In the genomic region with DNA sequence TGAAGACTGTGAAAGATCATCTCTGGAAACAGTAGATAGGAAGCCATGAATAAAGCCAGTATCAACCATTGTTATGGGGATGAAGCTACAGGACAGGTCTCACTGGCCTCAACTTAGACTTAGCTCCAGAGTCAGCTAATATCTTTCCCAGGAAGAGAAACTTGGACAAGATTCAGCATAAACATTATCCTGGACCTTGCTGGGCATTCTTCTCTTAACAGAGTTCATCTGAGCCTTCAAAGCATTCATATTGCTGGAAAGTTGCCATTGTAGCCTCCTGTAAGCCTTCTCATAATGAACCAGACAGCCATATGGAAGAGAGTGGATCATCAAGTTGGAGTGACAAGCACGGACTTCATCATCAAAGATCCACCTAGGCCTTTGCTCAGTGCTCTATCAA, we compare ENCODE assay signal across 21 cellular contexts.
DNase-seq lines count a peak whose midpoint lies in the region; ATAC-seq and TF ChIP-seq lines count a peak whose summit lies in the region.
"Had no signal": no experiment of that assay in that cellular context is flagged by ENCODE, and none has a peak within 500 bp of the region (broad histone marks: within the 10 kb centered on the region; RNA-seq: fewer than 3 reads in every experiment).

No MANE protein-coding gene starts in this region.

- no peaks in the 10 kb centered on the region for H3K79me1 ChIP-seq in mesenchymal stem cell (replicated peaks; ENCODE audit: low read length, poor library complexity, severe bottlenecking)

- H3K18ac ChIP-seq in mesenchymal stem cell (ENCODE audit: low read depth in 1 of 2, low read length in 2 of 2) = no peak overlapping the region

- H2AK5ac ChIP-seq in mesenchymal stem cell (ENCODE audit: low read length, severe bottlenecking) = peak overlapping the region; percentile 15

- no peak overlapping the region for H2BK5ac ChIP-seq in mesenchymal stem cell (ENCODE audit: low read depth, low read length, poor library complexity, severe bottlenecking)

- H2BK15ac ChIP-seq in mesenchymal stem cell (ENCODE audit: low read depth, poor library complexity, severe bottlenecking) = no peak overlapping the region

- no peak overlapping the region for H3K14ac ChIP-seq in mesenchymal stem cell (ENCODE audit: low read length in 2 of 2)

- no peak overlapping the region for H4K8ac ChIP-seq in mesenchymal stem cell (ENCODE audit: low read length)

- H3K4me1 ChIP-seq in mesenchymal stem cell (ENCODE audit: control insufficient read depth, insufficient read depth, low read depth, low read length) = peaks cover 5% of the 10 kb centered on the region

- H3K9me3 ChIP-seq in AG04450 (ENCODE audit: control insufficient read depth, insufficient read depth, low read length) = no peaks in the 10 kb centered on the region
- H3K9me3 ChIP-seq in mesenchymal stem cell (ENCODE audit: control insufficient read depth, low read length) = no peaks in the 10 kb centered on the region
- H3K9me3 ChIP-seq: esophagus squamous epithelium had no signal

- no peaks in the 10 kb centered on the region for H3K36me3 ChIP-seq in mesenchymal stem cell (ENCODE audit: control insufficient read depth in 1 of 2, insufficient read depth in 2 of 2, low read depth in 1 of 2, low read length in 2 of 2)
- H3K36me3 ChIP-seq: esophagus squamous epithelium had no signal

- WGBS in mesenchymal stem cell = 100% methylated on average over 1 of the region's 1 CpG

- H3K9ac ChIP-seq in mesenchymal stem cell (ENCODE audit: low read length) = no peak overlapping the region

- H2AFZ ChIP-seq in mesenchymal stem cell (ENCODE audit: low read depth, low read length) = no peak overlapping the region

- no peak overlapping the region for H2BK12ac ChIP-seq in mesenchymal stem cell (ENCODE audit: low read length in 2 of 2)

- ATAC-seq in left colon = no peak
- ATAC-seq in GM18858 (IDR thresholded peaks at IDR 0.05; ENCODE audit: unreplicated experiment) = no peak
- ATAC-seq: activated CD8-positive, alpha-beta T cell treated with anti-CD3 and anti-CD28 coated beads for 36 hours; activated naive CD4-positive, alpha-beta T cell treated with anti-CD3 and anti-CD28 coated beads, Interleukin-2, amount 50 U/mL, for 72 hours; stimulated activated naive CD8-positive, alpha-beta T cell treated with anti-CD3 and anti-CD28 coated beads, Interleukin-15, amount 100 ng/mL, for 72 hours; WTC11 had no signal

- H3K27me3 ChIP-seq in AG04450 (ENCODE audit: control insufficient read depth, insufficient read depth, low read length) (no peaks in the 10 kb centered on the region), mesenchymal stem cell (ENCODE audit: control insufficient read depth in 1 of 2, insufficient read depth in 1 of 2, low read length in 2 of 2) (no peaks in the 10 kb centered on the region)
- H3K27me3 ChIP-seq: esophagus squamous epithelium had no signal

- no peak for TF ChIP-seq CTCF in AG04450 (IDR thresholded peaks at IDR 0.05; ENCODE audit: low read depth, low read length)
- TF ChIP-seq CTCF in choroid plexus epithelial cell (conservative IDR thresholded peaks at IDR 0.05; ENCODE audit: low read depth, low read length) = no peak

- H4K91ac ChIP-seq in mesenchymal stem cell (ENCODE audit: low read length) = no peak overlapping the region

- intact Hi-C loops in left colon (cut with DNase I, micrococcal nuclease) = no loop called here
- intact Hi-C loops in posterior vena cava (cut with DNase I) = no loop called here

- H3K4me3 ChIP-seq in AG04450 (ENCODE audit: low read depth, low read length) (no peak overlapping the region), choroid plexus epithelial cell (ENCODE audit: low read depth, low read length) (no peak overlapping the region), mesenchymal stem cell (ENCODE audit: insufficient read depth in 1 of 2, low read depth in 1 of 2, low read length in 2 of 2) (no peak overlapping the region)
- H3K4me3 ChIP-seq: esophagus squamous epithelium had no signal

- H3K4ac ChIP-seq in mesenchymal stem cell (ENCODE audit: low read depth in 1 of 2, low read length in 2 of 2) = peak overlapping the region in 1 of 2 experiments; percentile 11

- CTCF ChIA-PET in AG04450 (lab: Charles Lee) = no interaction called here

- H3K27ac ChIP-seq in AG04450 (ENCODE audit: low read depth, low read length) (peak overlapping the region; percentile 22), mesenchymal stem cell (ENCODE audit: low read length, poor library complexity, severe bottlenecking) (no peak overlapping the region)
- H3K27ac ChIP-seq: esophagus squamous epithelium had no signal

- no peak overlapping the region for H3K23ac ChIP-seq in mesenchymal stem cell (ENCODE audit: low read length in 2 of 2)

- DNase-seq in AG04450 (ENCODE audit: low read depth, low spot score) (no peak), M059J (ENCODE audit: low read depth) (peak; percentile 81), choroid plexus epithelial cell (ENCODE audit: low read depth) (peak; percentile 62), mesenchymal stem cell (no peak), left colon (no peak), posterior vena cava (ENCODE audit: low spot score) (no peak)
- no peak for DNase-seq in activated naive CD4-positive, alpha-beta T cell treated with Interleukin-2 at 50 U/mL for 16 hours
- DNase-seq: activated CD8-positive, alpha-beta T cell treated with anti-CD3 and anti-CD28 coated beads for 36 hours; activated T-cell treated with anti-CD3 and anti-CD28 coated beads, Interleukin-2, amount 50 U/mL, for 24 hours; esophagus squamous epithelium; HCEC 1CT; hippocampal formation; kidney glomerular epithelial cell; NCI-H2107; NCI-H69; retina; SIG-M5; stimulated activated naive CD8-positive, alpha-beta T cell treated with anti-CD3 and anti-CD28 coated beads, Interleukin-15, amount 100 ng/mL, for 72 hours had no signal

- no peak overlapping the region for H2BK120ac ChIP-seq in mesenchymal stem cell (ENCODE audit: low read depth, low read length)

- POLR2A ChIA-PET in AG04450 (lab: Yijun Ruan, JAX) = interaction anchor here (0.5 to 0.9 kb wide), 2 partner anchors 86 to 386 kb away, joined by 3 read pairs; a partner anchor contains a TSS

- H3K4me2 ChIP-seq in mesenchymal stem cell (ENCODE audit: low read length, poor library complexity, severe bottlenecking) = no peak overlapping the region

Comparison
In these comparisons a context has a peak if more than half of its experiments do, and no peak if none do; other contexts are left out.
1. DNase-seq: peak in M059J (single experiment) and choroid plexus epithelial cell (single experiment); none in AG04450 (single experiment), mesenchymal stem cell (single experiment), activated naive CD4-positive, alpha-beta T cell treated with Interleukin-2 at 50 U/mL for 16 hours (single experiment), left colon (0 of 2) and posterior vena cava (single experiment).